ENCODE assay signal across 8 cellular contexts in genomic region chr5:80083115-80083890, GRCh38. TPM values are rescaled to one million over a fixed set of nuclear protein-coding genes. Genes with fewer than 3 reads are reported as not detected.
A peak's percentile ranks its signal among the peaks of the same experiment; 100 is the strongest.
DNase-seq lines count a peak whose midpoint lies in the region; ATAC-seq and TF ChIP-seq lines count a peak whose summit lies in the region.

No MANE protein-coding gene starts in this region.

- WGBS in heart right ventricle, 2 donors: 25 to 31% methylated on average over 19 of the region's 19 CpGs

- peak in 5 of 6 experiments; percentile 4 to 72 (median 17) for DNase-seq in stimulated activated naive CD4-positive, alpha-beta T cell (lab: John Stamatoyannopoulos, UW)
- DNase-seq in stimulated activated naive CD4-positive, alpha-beta T cell treated with Interleukin-2 at 50 U/mL for 16 hours (lab: John Stamatoyannopoulos, UW): no peak
- DNase-seq in LHCN-M2 (ENCODE audit: low read depth) (peak; percentile 58), RPMI7951 (ENCODE audit: low read depth) (peak; percentile 75), ascending aorta (ENCODE audit: low spot score in 2 of 2) (peak in 1 of 2 donors; percentile 65), heart right ventricle (peak in 1 of 2 donors; percentile 31), putamen (ENCODE audit: low spot score) (peak; percentile 75)

- no peaks in the 10 kb centered on the region for H3K36me3 ChIP-seq in ascending aorta
- peaks cover 0 to 27% (median 0%) of the 10 kb centered on the region in 9 donors for H3K36me3 ChIP-seq in heart right ventricle

- H3K9me3 ChIP-seq in ascending aorta (no peaks in the 10 kb centered on the region), heart right ventricle (no peaks in the 10 kb centered on the region)

- peak; percentile 49 to 72 (median 60) for TF ChIP-seq CTCF in ascending aorta (IDR thresholded peaks at IDR 0.05)
- TF ChIP-seq CTCF in heart right ventricle (IDR thresholded peaks at IDR 0.05): peak; percentile 60 to 78 (median 73)

- H3K4me3 ChIP-seq in ascending aorta (peak overlapping the region; percentile 42 to 54), heart right ventricle (peak overlapping the region in 9 of 10 donors; percentile 15 to 50 (median 43))

- intact Hi-C loops in ascending aorta (cut with DNase I): loop anchor here (1.0 to 10.0 kb wide), 5 partner anchors 92 to 571 kb away; partner anchors contain the start of genes DHFR, MSH3 and MTX3
- intact Hi-C loops in heart right ventricle (cut with DNase I): loop anchor here (2.0 to 10.0 kb wide), 12 partner anchors 91 to 1061 kb away; partner anchors contain the start of gene MTX3 (in 3 of the 10)

- H3K27me3 ChIP-seq in ascending aorta (no peaks in the 10 kb centered on the region), heart right ventricle (no peaks in the 10 kb centered on the region)

- H3K27ac ChIP-seq in ascending aorta: peak overlapping the region; percentile 77 to 81
- peak overlapping the region in 9 of 10 donors; percentile 37 to 82 (median 66) for H3K27ac ChIP-seq in heart right ventricle

- ATAC-seq in heart right ventricle: peak; percentile 74 to 89 (median 84)
- no peak for ATAC-seq in GM18511 (IDR thresholded peaks at IDR 0.05; ENCODE audit: unreplicated experiment)

- H3K4me1 ChIP-seq in ascending aorta: no peaks in the 10 kb centered on the region
- peaks cover 3 to 21% (median 13%) of the 10 kb centered on the region in 9 donors for H3K4me1 ChIP-seq in heart right ventricle

RNA-seq across cellular contexts. Expression of gene THBS4, which starts 48.2 kb away (rescaled TPM):
- total RNA-seq in LHCN-M2 (2014; rRNA removed) (0.11 and 0.38 TPM in 2 replicates), ascending aorta (not detected), heart right ventricle (100 to 1,000 TPM in 3 of 10 donors, 10 to 100 TPM in 7; 41.1 to 180 (median 68.0) TPM)
- 0.50 TPM for polyA plus RNA-seq in LHCN-M2 (2012)
- under 0.01 and 0.36 TPM in 2 replicates for total RNA-seq in RPMI7951 (2014; rRNA removed; shearing (Covaris generic))
- polyA plus RNA-seq in heart right ventricle: 10 to 100 TPM; 60.4 to 65.6 TPM

Comparison
In these comparisons a context has a peak if more than half of its experiments do, and no peak if none do; other contexts are left out.
1. RNA of gene THBS4, which starts 48.2 kb away (total RNA-seq): 41.1 to 180 TPM in heart right ventricle; under 0.01 to 0.36 TPM in RPMI7951, 0.11 to 0.38 TPM in LHCN-M2 and not detected in ascending aorta (single experiment); every median in the first group is over 10 times any median in the second.